15 cellular contexts compared by ENCODE assay signal in genomic region chr20:51001697-51002265, GRCh38.
"Had no signal": no experiment of that assay in that cellular context is flagged by ENCODE, and none has a peak within 500 bp of the region (broad histone marks: within the 10 kb centered on the region; RNA-seq: fewer than 3 reads in every experiment).

No MANE protein-coding gene starts in this region.

- ATAC-seq: esophagus mucosa; heart left ventricle; left colon; left ventricle myocardium superior; sciatic nerve; stimulated activated naive B cell treated with anti-CD40 and anti-IgM and Interleukin-4, amounts not matched to agents 10 μg/mL and 1 μg/mL and 100 μg/mL, for 72 hours had no signal

- H3K9me3 Mint-ChIP-seq: naive B cell; nephron progenitor cell; stimulated activated naive B cell treated with anti-CD40 and anti-IgM and Interleukin-4, amounts not matched to agents 10 μg/mL and 1 μg/mL and 100 μg/mL, for 72 hours; type B pancreatic cell had no signal

- DNase-seq: effector memory CD4-positive, alpha-beta T cell; heart left ventricle; hippocampal formation; left colon; left ventricle myocardium superior; mesenchymal stem cell; midbrain; naive B cell; nephron progenitor cell; stimulated activated CD4-positive, alpha-beta T cell treated with anti-CD3 and anti-CD28 coated beads, Interleukin-4, amount 100 ng/mL, for 1 hour; stimulated activated naive B cell treated with anti-CD40 and anti-IgM and Interleukin-4, amounts not matched to agents 10 μg/mL and 1 μg/mL and 100 μg/mL, for 72 hours; thyroid gland had no signal

- H3K4me1 Mint-ChIP-seq: stimulated activated naive B cell treated with anti-CD40 and anti-IgM and Interleukin-4, amounts not matched to agents 10 μg/mL and 1 μg/mL and 100 μg/mL, for 72 hours had no signal

- H3K27ac Mint-ChIP-seq: stimulated activated naive B cell treated with anti-CD40 and anti-IgM and Interleukin-4, amounts not matched to agents 10 μg/mL and 1 μg/mL and 100 μg/mL, for 72 hours had no signal

- H3K4me3 Mint-ChIP-seq: naive B cell; nephron progenitor cell; stimulated activated naive B cell treated with anti-CD40 and anti-IgM and Interleukin-4, amounts not matched to agents 10 μg/mL and 1 μg/mL and 100 μg/mL, for 72 hours; type B pancreatic cell had no signal
